ENCODE assay signal across 8 cellular contexts in the genomic region with DNA sequence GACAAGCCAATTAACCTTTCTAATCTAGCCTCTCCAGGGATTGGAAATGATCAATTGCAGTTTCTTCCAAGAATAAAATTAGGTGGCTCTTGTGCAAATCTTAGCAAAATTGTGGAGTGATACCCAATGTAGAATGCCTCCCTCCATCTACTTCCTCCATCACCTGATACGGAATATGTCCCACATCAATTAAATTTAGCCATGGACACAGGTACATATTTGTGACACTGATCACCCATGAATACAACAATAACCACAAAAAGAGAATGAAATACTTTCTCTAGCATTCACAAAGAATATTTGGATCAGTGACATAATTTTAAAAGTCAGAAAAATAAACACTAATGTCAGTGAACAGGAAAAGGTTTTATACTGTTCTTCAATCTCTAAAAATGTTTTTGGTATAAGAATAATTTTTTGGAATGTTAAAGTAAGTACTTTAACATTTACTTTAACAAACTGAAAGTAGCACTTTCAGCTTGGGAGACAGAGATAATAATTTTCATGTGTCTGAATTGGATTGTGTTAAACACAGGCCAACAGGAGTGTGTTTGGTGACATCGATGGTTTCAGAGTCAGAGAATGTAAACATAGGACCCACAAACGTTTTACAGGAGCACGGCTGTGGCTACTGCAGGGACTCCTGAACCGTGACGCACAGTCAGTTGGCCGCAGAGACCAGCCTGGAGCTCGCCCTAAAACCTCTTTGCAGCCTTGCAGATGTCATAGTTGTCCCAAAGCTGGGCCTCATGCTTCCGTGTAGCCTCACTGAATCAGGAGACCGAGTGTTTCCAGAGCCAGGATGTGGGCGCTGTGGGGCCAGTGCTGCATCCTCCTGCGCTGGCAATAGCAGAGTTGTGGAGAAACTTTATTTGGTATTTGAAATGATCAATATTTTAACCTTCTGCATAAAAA. TPM values are rescaled to one million over a fixed set of nuclear protein-coding genes. Genes with fewer than 3 reads are reported as not detected.
DNase-seq lines count a peak whose midpoint lies in the region; ATAC-seq and TF ChIP-seq lines count a peak whose summit lies in the region.

No MANE protein-coding gene starts in this region.

- ATAC-seq in GM18861 (IDR thresholded peaks at IDR 0.05; ENCODE audit: unreplicated experiment) (peak; percentile 84), HG03103 (IDR thresholded peaks at IDR 0.05; ENCODE audit: low read depth, unreplicated experiment) (peak; percentile 96)

- H3K9me3 Mint-ChIP-seq in activated T-helper 1 cell treated with anti-CD3 and anti-CD28 coated beads, Interleukin-12 subunit alpha, Interleukin-12 subunit beta, Interleukin-2, Interleukin-4 antibody, amounts not matched to agents 30 ng/mL and 10 ng/mL and 1 ng/mL, durations not matched to agents 14 hours and 24 hours and 36 hours = no peaks in the 10 kb centered on the region
- no peaks in the 10 kb centered on the region for H3K9me3 Mint-ChIP-seq in osteocyte (ENCODE audit: unreplicated experiment)

- peaks cover 24% of the 10 kb centered on the region for H3K4me1 Mint-ChIP-seq in activated T-helper 1 cell treated with anti-CD3 and anti-CD28 coated beads, Interleukin-12 subunit alpha, Interleukin-12 subunit beta, Interleukin-2, Interleukin-4 antibody, amounts not matched to agents 30 ng/mL and 10 ng/mL and 1 ng/mL, durations not matched to agents 14 hours and 24 hours and 36 hours (ENCODE audit: low read depth)
- H3K4me1 Mint-ChIP-seq in osteocyte (ENCODE audit: unreplicated experiment) = peaks cover 43% of the 10 kb centered on the region

- no peaks in the 10 kb centered on the region for H3K79me2 ChIP-seq in ACC112 (ENCODE audit: control insufficient read depth, insufficient read depth, low read length, unreplicated experiment)

- H3K4me3 ChIP-seq in ACC112 (ENCODE audit: low read depth, low read length) = no peak overlapping the region

- peaks cover 40% of the 10 kb centered on the region for H3K27me3 Mint-ChIP-seq in activated T-helper 1 cell treated with anti-CD3 and anti-CD28 coated beads, Interleukin-12 subunit alpha, Interleukin-12 subunit beta, Interleukin-2, Interleukin-4 antibody, amounts not matched to agents 30 ng/mL and 10 ng/mL and 1 ng/mL, durations not matched to agents 14 hours and 24 hours and 36 hours (ENCODE audit: insufficient read depth)
- H3K27me3 Mint-ChIP-seq in osteocyte (ENCODE audit: unreplicated experiment) = peaks cover 7% of the 10 kb centered on the region

- peak overlapping the region; percentile 10 for H2AFZ ChIP-seq in ACC112 (ENCODE audit: low read length, unreplicated experiment)

- H3K36me3 Mint-ChIP-seq in activated T-helper 1 cell treated with anti-CD3 and anti-CD28 coated beads, Interleukin-12 subunit alpha, Interleukin-12 subunit beta, Interleukin-2, Interleukin-4 antibody, amounts not matched to agents 30 ng/mL and 10 ng/mL and 1 ng/mL, durations not matched to agents 14 hours and 24 hours and 36 hours (ENCODE audit: low read depth) = no peaks in the 10 kb centered on the region
- H3K36me3 Mint-ChIP-seq in osteocyte (ENCODE audit: unreplicated experiment) = no peaks in the 10 kb centered on the region

- H3K4me1 ChIP-seq in ACC112 (ENCODE audit: control insufficient read depth, insufficient read depth, low read length, unreplicated experiment) = peaks cover 6% of the 10 kb centered on the region

- H3K27ac ChIP-seq in ACC112 (ENCODE audit: low read depth, low read length) = no peak overlapping the region

- H3K27me3 ChIP-seq in ACC112 (ENCODE audit: insufficient read depth, low read length) = peaks cover 22% of the 10 kb centered on the region

- no peak overlapping the region for H3K4me3 Mint-ChIP-seq in activated T-helper 1 cell treated with anti-CD3 and anti-CD28 coated beads, Interleukin-12 subunit alpha, Interleukin-12 subunit beta, Interleukin-2, Interleukin-4 antibody, amounts not matched to agents 30 ng/mL and 10 ng/mL and 1 ng/mL, durations not matched to agents 14 hours and 24 hours and 36 hours
- H3K4me3 Mint-ChIP-seq in osteocyte (ENCODE audit: unreplicated experiment) = peak overlapping the region; percentile 24

- H3K36me3 ChIP-seq in ACC112 (ENCODE audit: insufficient read depth, low read length) = no peaks in the 10 kb centered on the region

- no peak for DNase-seq in activated T-helper 1 cell treated with anti-CD3 and anti-CD28 coated beads, Interleukin-12 subunit alpha, Interleukin-12 subunit beta, Interleukin-2, Interleukin-4 antibody, amounts not matched to agents 30 ng/mL and 10 ng/mL and 1 ng/mL, durations not matched to agents 14 hours and 24 hours and 36 hours (ENCODE audit: low spot score)
- DNase-seq in osteocyte (ENCODE audit: extremely low spot score, unreplicated experiment) (no peak), ureter (ENCODE audit: low spot score) (no peak), GOT3 (lab: John Stamatoyannopoulos, UW) (no peak)
- no peak for DNase-seq in effector CD4-positive, alpha-beta T cell

- intact Hi-C loops in activated T-helper 1 cell treated with anti-CD3 and anti-CD28 coated beads, Interleukin-12 subunit alpha, Interleukin-12 subunit beta, Interleukin-2, Interleukin-4 antibody, amounts not matched to agents 30 ng/mL and 10 ng/mL and 1 ng/mL, durations not matched to agents 14 hours and 24 hours and 36 hours (cut with micrococcal nuclease) = loop anchor here (2.0 kb wide), 1 partner anchor 34 kb away; no protein-coding TSS in a partner anchor

- no peak for TF ChIP-seq CTCF in osteocyte (IDR thresholded peaks at IDR 0.05)

- H3K27ac Mint-ChIP-seq in activated T-helper 1 cell treated with anti-CD3 and anti-CD28 coated beads, Interleukin-12 subunit alpha, Interleukin-12 subunit beta, Interleukin-2, Interleukin-4 antibody, amounts not matched to agents 30 ng/mL and 10 ng/mL and 1 ng/mL, durations not matched to agents 14 hours and 24 hours and 36 hours = peak overlapping the region; percentile 27
- peak overlapping the region; percentile 56 for H3K27ac Mint-ChIP-seq in osteocyte (ENCODE audit: unreplicated experiment)

RNA-seq across cellular contexts. Expression of gene RBM20, which starts 7.2 kb away (rescaled TPM):
- not detected in 2 replicates for total RNA-seq in activated T-helper 1 cell treated with anti-CD3 and anti-CD28 coated beads, Interleukin-12 subunit alpha, Interleukin-12 subunit beta, Interleukin-2, Interleukin-4 antibody, amounts not matched to agents 30 ng/mL and 10 ng/mL and 1 ng/mL, durations not matched to agents 14 hours and 24 hours and 36 hours
- 1.6 and 2.3 TPM in 2 replicates for total RNA-seq in osteocyte
- total RNA-seq in ureter = 0.68 TPM
